In the genomic region with DNA sequence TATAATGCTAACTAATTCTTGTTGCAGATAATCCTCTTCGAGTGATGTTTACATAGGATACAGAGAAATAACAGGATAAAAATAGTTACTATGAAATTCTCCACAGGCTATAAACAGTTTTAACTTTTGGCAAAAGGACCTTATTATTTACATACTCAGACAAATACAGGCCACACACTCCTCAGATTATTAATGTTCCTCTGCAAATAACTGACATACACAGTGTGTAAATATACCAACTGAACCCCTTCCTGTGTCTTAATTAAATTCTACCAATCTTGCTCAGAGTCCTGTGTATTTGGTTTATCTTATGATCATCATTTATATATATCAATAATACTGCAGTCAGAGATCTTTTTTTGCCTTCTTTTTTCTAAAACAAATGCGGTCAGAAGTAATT, we compare ENCODE assay signal across 14 cellular contexts.
DNase-seq lines count a peak whose midpoint lies in the region; TF ChIP-seq lines count a peak whose summit lies in the region.
"Had no signal": no experiment of that assay in that cellular context is flagged by ENCODE, and none has a peak within 500 bp of the region (broad histone marks: within the 10 kb centered on the region; RNA-seq: fewer than 3 reads in every experiment).

No MANE protein-coding gene starts in this region.

- H3K27me3 Mint-ChIP-seq in mesothelial cell of epicardium (ENCODE audit: low read depth) = no peaks in the 10 kb centered on the region

- H3K4me3 ChIP-seq in duodenal mucosa (ENCODE audit: low read depth in 1 of 2, low read length in 2 of 2) = no peak overlapping the region
- no peak overlapping the region for H3K4me3 ChIP-seq in hepatocyte
- no peak overlapping the region for H3K4me3 ChIP-seq in vagina
- H3K4me3 ChIP-seq: HAP-1 had no signal

- TF ChIP-seq POLR2A in vagina (IDR thresholded peaks at IDR 0.05) = no peak

- H3K36me3 Mint-ChIP-seq in mesothelial cell of epicardium = no peaks in the 10 kb centered on the region
- H3K36me3 Mint-ChIP-seq: CD14-positive monocyte; CD8-positive, alpha-beta T cell had no signal

- no peaks in the 10 kb centered on the region for H3K79me2 ChIP-seq in hepatocyte

- H3K4me1 ChIP-seq in duodenal mucosa (ENCODE audit: control insufficient read depth in 1 of 2, insufficient read depth in 2 of 2, low read length in 2 of 2) (no peaks in the 10 kb centered on the region), hepatocyte (ENCODE audit: insufficient read depth) (peaks cover 8% of the 10 kb centered on the region), vagina (peaks cover 21% of the 10 kb centered on the region)
- H3K4me1 ChIP-seq: HAP-1 had no signal

- intact Hi-C loops in vagina (cut with DNase I) = no loop called here

- no peak overlapping the region for H2AFZ ChIP-seq in hepatocyte

- H3K9me3 ChIP-seq in duodenal mucosa (ENCODE audit: control insufficient read depth in 1 of 2, low read length in 2 of 2) (no peaks in the 10 kb centered on the region), hepatocyte (ENCODE audit: low read depth) (no peaks in the 10 kb centered on the region), vagina (no peaks in the 10 kb centered on the region)
- H3K9me3 ChIP-seq: HAP-1 had no signal

- no peak overlapping the region for H3K27ac Mint-ChIP-seq in mesothelial cell of epicardium
- H3K27ac Mint-ChIP-seq: CD14-positive monocyte; CD8-positive, alpha-beta T cell had no signal

- DNase-seq in NCI-H69 (lab: John Stamatoyannopoulos, UW) (peak; percentile 10), hepatocyte (ENCODE audit: low spot score) (no peak), vagina (ENCODE audit: extremely low spot score in 2 of 2) (no peak), pons (ENCODE audit: low spot score) (no peak), mesothelial cell of epicardium (ENCODE audit: low spot score in 2 of 2, unreplicated experiment in 2 of 2) (no peak), NCI-H2171 treated with DMSO at 0.1 percent for 48 hours (lab: John Stamatoyannopoulos, UW) (no peak)
- DNase-seq: CD8-positive, alpha-beta T cell; COR-L47; DMS153; DMS79 treated with DMSO at 0.1 percent for 48 hours; GDM1 had no signal

- no peak overlapping the region for H3K4me2 ChIP-seq in hepatocyte

- H3K4me1 Mint-ChIP-seq in mesothelial cell of epicardium = no peaks in the 10 kb centered on the region
- H3K4me1 Mint-ChIP-seq: CD14-positive monocyte had no signal

- H3K4me3 Mint-ChIP-seq in mesothelial cell of epicardium = no peak overlapping the region
- H3K4me3 Mint-ChIP-seq: CD14-positive monocyte; CD8-positive, alpha-beta T cell had no signal

- no peaks in the 10 kb centered on the region for H3K9me2 ChIP-seq in hepatocyte (replicated peaks; ENCODE audit: insufficient read depth)

- no peaks in the 10 kb centered on the region for H3K27me3 ChIP-seq in duodenal mucosa (ENCODE audit: control insufficient read depth in 1 of 2, insufficient read depth in 2 of 2, low read length in 2 of 2)
- H3K27me3 ChIP-seq in hepatocyte = no peaks in the 10 kb centered on the region
- no peaks in the 10 kb centered on the region for H3K27me3 ChIP-seq in vagina

- no peaks in the 10 kb centered on the region for H4K20me1 ChIP-seq in hepatocyte (ENCODE audit: insufficient read depth, poor library complexity, severe bottlenecking)

- WGBS in hepatocyte (ENCODE audit: low lambda C conversion rate, missing lambda C conversion rate) = 44% methylated on average over 2 of the region's 2 CpGs

- H3K9ac ChIP-seq in duodenal mucosa (ENCODE audit: low read depth in 1 of 2, low read length in 2 of 2) = no peak overlapping the region

- H3K36me3 ChIP-seq in duodenal mucosa (ENCODE audit: control insufficient read depth in 1 of 2, insufficient read depth in 2 of 2, low read length in 2 of 2) = no peaks in the 10 kb centered on the region
- H3K36me3 ChIP-seq in hepatocyte (replicated peaks; ENCODE audit: insufficient read depth, low read depth) = no peaks in the 10 kb centered on the region
- no peaks in the 10 kb centered on the region for H3K36me3 ChIP-seq in vagina
- H3K36me3 ChIP-seq: HAP-1 had no signal

- H3K27ac ChIP-seq in duodenal mucosa (ENCODE audit: low read depth, low read length) (peak overlapping the region; percentile 3), hepatocyte (peak overlapping the region; percentile 7), vagina (peak overlapping the region; percentile 24)

- TF ChIP-seq CTCF in hepatocyte (IDR thresholded peaks at IDR 0.05; ENCODE audit: poor library complexity) = no peak
- no peak for TF ChIP-seq CTCF in vagina (IDR thresholded peaks at IDR 0.05)
- TF ChIP-seq CTCF in mesothelial cell of epicardium (IDR thresholded peaks at IDR 0.05; ENCODE audit: unreplicated experiment) = no peak

- peaks cover 17% of the 10 kb centered on the region for H3K9me3 Mint-ChIP-seq in mesothelial cell of epicardium
